ENCODE assay signal across 8 cellular contexts in the genomic region with DNA sequence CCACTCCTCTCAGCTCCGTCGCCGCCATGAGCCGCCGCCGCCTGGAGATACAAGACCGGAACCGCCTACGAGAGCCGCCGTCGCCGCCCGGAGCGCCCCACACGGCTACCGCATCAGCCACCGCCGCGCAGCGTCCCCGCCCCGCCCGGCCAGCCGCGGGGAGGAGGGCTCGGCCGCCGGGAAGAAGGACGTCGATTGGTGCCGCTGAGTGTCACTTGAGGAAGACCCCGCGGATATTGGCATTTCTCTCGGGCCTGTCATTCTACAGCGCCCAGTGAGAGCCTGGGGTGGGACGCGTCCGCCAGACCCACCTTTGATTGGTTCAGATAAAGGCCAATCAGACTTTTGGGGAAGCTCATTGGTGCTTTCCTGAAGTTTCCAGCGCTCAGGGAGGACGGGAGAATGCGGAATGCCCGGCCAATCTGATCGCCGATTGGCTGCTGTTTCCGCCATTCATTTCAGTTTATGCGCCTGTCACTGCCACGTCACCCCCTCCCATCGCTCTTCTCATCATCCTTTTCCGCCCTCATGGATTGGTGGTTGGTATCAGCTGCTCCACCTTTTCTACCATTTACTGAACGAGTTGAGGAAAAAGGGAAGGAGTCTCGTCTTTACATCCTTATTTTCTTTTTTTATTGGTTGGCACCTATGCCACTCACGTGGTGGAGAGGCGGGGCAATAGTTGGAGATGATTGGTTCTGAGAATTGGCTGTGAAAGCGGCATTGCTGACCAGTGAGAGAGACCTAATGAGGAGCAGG.
DNase-seq lines count a peak whose midpoint lies in the region; ATAC-seq and TF ChIP-seq lines count a peak whose summit lies in the region.

A gene with protein sequence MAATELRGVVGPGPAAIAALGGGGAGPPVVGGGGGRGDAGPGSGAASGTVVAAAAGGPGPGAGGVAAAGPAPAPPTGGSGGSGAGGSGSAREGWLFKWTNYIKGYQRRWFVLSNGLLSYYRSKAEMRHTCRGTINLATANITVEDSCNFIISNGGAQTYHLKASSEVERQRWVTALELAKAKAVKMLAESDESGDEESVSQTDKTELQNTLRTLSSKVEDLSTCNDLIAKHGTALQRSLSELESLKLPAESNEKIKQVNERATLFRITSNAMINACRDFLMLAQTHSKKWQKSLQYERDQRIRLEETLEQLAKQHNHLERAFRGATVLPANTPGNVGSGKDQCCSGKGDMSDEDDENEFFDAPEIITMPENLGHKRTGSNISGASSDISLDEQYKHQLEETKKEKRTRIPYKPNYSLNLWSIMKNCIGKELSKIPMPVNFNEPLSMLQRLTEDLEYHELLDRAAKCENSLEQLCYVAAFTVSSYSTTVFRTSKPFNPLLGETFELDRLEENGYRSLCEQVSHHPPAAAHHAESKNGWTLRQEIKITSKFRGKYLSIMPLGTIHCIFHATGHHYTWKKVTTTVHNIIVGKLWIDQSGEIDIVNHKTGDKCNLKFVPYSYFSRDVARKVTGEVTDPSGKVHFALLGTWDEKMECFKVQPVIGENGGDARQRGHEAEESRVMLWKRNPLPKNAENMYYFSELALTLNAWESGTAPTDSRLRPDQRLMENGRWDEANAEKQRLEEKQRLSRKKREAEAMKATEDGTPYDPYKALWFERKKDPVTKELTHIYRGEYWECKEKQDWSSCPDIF (minus strand): TSS at position 138 of the 759 bp plus-strand sequence. CDS start 110 bp downstream, at position 28.

- H3K27ac ChIP-seq in C4-2B = peak within 1 kb of the TSS; percentile 90

- DNase-seq in NCI-H748 treated with DMSO at 0.1 percent for 48 hours (lab: John Stamatoyannopoulos, UW) (peak; percentile 100), dedifferentiated amniotic fluid mesenchymal stem cell (ENCODE audit: extremely low spot score) (peak; percentile 100), left kidney (ENCODE audit: low read depth, low spot score) (peak; percentile 100)
- peak; percentile 91 to 98 for DNase-seq in activated CD4-positive, alpha-beta T cell treated with anti-CD3 and anti-CD28 coated beads, Interleukin-2, amount 50 U/mL, for 24 hours (ENCODE audit: low read depth in 1 of 2, low spot score in 1 of 2)
- peak; percentile 95 to 97 for DNase-seq in stimulated activated CD4-positive, alpha-beta T cell treated with anti-CD3 and anti-CD28 coated beads, Interleukin-2, amount 100 ng/mL, for 24 hours

- no peak; the same call in 1 of the 2 replicates for TF ChIP-seq CTCF in C4-2B (conservative IDR thresholded peaks at IDR 0.05)

- peak; percentile 83 for ATAC-seq in GM19372 (IDR thresholded peaks at IDR 0.05; ENCODE audit: low read depth, unreplicated experiment)
- ATAC-seq in HG03558 (IDR thresholded peaks at IDR 0.05; ENCODE audit: extremely low read depth, unreplicated experiment) = peak; percentile 73

Comparison
In these comparisons a context has a peak if more than half of its experiments do, and no peak if none do; other contexts are left out.
1. Peak in every context shown above with its lines: DNase-seq, ATAC-seq and H3K27ac ChIP-seq.